1 cellular context compared by ENCODE assay signal in genomic region chr1:151266821-151267220, GRCh38.
TF ChIP-seq lines count a peak whose summit lies in the region.

No MANE protein-coding gene starts in this region.

TF ChIP-seq in WTC11, 78 proteins besides CTCF, POLR2A, EP300 and RAD21 (continued from another document):
- no peak for TF ChIP-seq ZNF532 (CRISPR knock-in tag; IDR thresholded peaks at IDR 0.05; ENCODE audit: borderline replicate concordance)
- no peak for TF ChIP-seq ZNF219 (CRISPR knock-in tag; IDR thresholded peaks at IDR 0.05; ENCODE audit: borderline replicate concordance)
- TF ChIP-seq, protein P1, sequence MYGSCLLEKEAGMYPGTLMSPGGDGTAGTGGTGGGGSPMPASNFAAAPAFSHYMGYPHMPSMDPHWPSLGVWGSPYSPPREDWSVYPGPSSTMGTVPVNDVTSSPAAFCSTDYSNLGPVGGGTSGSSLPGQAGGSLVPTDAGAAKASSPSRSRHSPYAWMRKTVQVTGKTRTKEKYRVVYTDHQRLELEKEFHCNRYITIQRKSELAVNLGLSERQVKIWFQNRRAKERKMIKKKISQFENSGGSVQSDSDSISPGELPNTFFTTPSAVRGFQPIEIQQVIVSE (CRISPR knock-in tag; IDR thresholded peaks at IDR 0.05; ENCODE audit: borderline replicate concordance) = no peak
- no peak for TF ChIP-seq ZNF416 (CRISPR knock-in tag; IDR thresholded peaks at IDR 0.05)
- no peak for TF ChIP-seq USF1 (CRISPR knock-in tag; IDR thresholded peaks at IDR 0.05)
- no peak for TF ChIP-seq ZNF121 (CRISPR knock-in tag; IDR thresholded peaks at IDR 0.05)
- TF ChIP-seq GTF2I (CRISPR knock-in tag; conservative IDR thresholded peaks at IDR 0.05) = no peak
- no peak for TF ChIP-seq ZNF671 (CRISPR knock-in tag; IDR thresholded peaks at IDR 0.05)
- TF ChIP-seq, protein P2, sequence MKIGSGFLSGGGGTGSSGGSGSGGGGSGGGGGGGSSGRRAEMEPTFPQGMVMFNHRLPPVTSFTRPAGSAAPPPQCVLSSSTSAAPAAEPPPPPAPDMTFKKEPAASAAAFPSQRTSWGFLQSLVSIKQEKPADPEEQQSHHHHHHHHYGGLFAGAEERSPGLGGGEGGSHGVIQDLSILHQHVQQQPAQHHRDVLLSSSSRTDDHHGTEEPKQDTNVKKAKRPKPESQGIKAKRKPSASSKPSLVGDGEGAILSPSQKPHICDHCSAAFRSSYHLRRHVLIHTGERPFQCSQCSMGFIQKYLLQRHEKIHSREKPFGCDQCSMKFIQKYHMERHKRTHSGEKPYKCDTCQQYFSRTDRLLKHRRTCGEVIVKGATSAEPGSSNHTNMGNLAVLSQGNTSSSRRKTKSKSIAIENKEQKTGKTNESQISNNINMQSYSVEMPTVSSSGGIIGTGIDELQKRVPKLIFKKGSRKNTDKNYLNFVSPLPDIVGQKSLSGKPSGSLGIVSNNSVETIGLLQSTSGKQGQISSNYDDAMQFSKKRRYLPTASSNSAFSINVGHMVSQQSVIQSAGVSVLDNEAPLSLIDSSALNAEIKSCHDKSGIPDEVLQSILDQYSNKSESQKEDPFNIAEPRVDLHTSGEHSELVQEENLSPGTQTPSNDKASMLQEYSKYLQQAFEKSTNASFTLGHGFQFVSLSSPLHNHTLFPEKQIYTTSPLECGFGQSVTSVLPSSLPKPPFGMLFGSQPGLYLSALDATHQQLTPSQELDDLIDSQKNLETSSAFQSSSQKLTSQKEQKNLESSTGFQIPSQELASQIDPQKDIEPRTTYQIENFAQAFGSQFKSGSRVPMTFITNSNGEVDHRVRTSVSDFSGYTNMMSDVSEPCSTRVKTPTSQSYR (CRISPR knock-in tag; IDR thresholded peaks at IDR 0.05) = no peak
- TF ChIP-seq TP53 (CRISPR knock-in tag; IDR thresholded peaks at IDR 0.05) = no peak
